Comparison of ENCODE assay signal across 8 cellular contexts in genomic region chr19:12757544-12758274, GRCh38. TPM values are rescaled to one million over a fixed set of nuclear protein-coding genes. Genes with fewer than 3 reads are reported as not detected.
DNase-seq lines count a peak whose midpoint lies in the region; ATAC-seq lines count a peak whose summit lies in the region.

No MANE protein-coding gene starts in this region.

- POLR2A ChIA-PET in activated CD4-positive, alpha-beta T cell treated with anti-CD3 and anti-CD28 coated beads for 36 hours (lab: Charles Lee): no interaction called here

- no peak overlapping the region for H3K27ac Mint-ChIP-seq in activated CD4-positive, alpha-beta T cell treated with anti-CD3 and anti-CD28 coated beads for 36 hours

- intact Hi-C loops in activated CD4-positive, alpha-beta T cell treated with anti-CD3 and anti-CD28 coated beads for 36 hours (cut with DNase I, micrococcal nuclease): loop anchor here (1.0 to 5.0 kb wide), 4 partner anchors 20 to 193 kb away; partner anchors contain the start of gene GET3 (in 1 of the 2)

- peak overlapping the region; percentile 19 for H3K4me3 Mint-ChIP-seq in activated CD4-positive, alpha-beta T cell treated with anti-CD3 and anti-CD28 coated beads for 36 hours

- no peaks in the 10 kb centered on the region for H3K9me3 Mint-ChIP-seq in activated CD4-positive, alpha-beta T cell treated with anti-CD3 and anti-CD28 coated beads for 36 hours (ENCODE audit: low read depth)

- H3K27me3 Mint-ChIP-seq in activated CD4-positive, alpha-beta T cell treated with anti-CD3 and anti-CD28 coated beads for 36 hours: peaks cover 20% of the 10 kb centered on the region

- peak; percentile 84 for ATAC-seq in activated CD4-positive, alpha-beta T cell treated with anti-CD3 and anti-CD28 coated beads for 36 hours
- ATAC-seq in left lobe of liver (peak; percentile 95), GM19395 (IDR thresholded peaks at IDR 0.05; ENCODE audit: unreplicated experiment) (no peak)

- peaks cover 6% of the 10 kb centered on the region for H3K4me1 Mint-ChIP-seq in activated CD4-positive, alpha-beta T cell treated with anti-CD3 and anti-CD28 coated beads for 36 hours

- DNase-seq in NCI-H345 (lab: John Stamatoyannopoulos, UW): peak; percentile 32
- DNase-seq in NCI-H345 treated with DMSO at 0.1 percent for 48 hours (lab: John Stamatoyannopoulos, UW; ENCODE audit: unreplicated experiment): no peak
- peak; percentile 19 for DNase-seq in NCI-H446 treated with DMSO at 0.1 percent for 48 hours (lab: John Stamatoyannopoulos, UW)
- peak; percentile 83 for DNase-seq in activated CD4-positive, alpha-beta T cell treated with anti-CD3 and anti-CD28 coated beads for 36 hours
- peak; percentile 83 for DNase-seq in dermis blood vessel endothelial cell
- DNase-seq in left lobe of liver (ENCODE audit: low spot score): peak; percentile 78
- DNase-seq in stimulated activated CD4-positive, alpha-beta T cell treated with anti-CD3 and anti-CD28 coated beads, Interleukin-4, amount 100 ng/mL, for 1 hour: peak; percentile 64

- no peaks in the 10 kb centered on the region for H3K36me3 Mint-ChIP-seq in activated CD4-positive, alpha-beta T cell treated with anti-CD3 and anti-CD28 coated beads for 36 hours (ENCODE audit: low read depth)

- CTCF ChIA-PET in activated CD4-positive, alpha-beta T cell treated with anti-CD3 and anti-CD28 coated beads for 36 hours (lab: Charles Lee): interaction anchor here (0.6 to 14.7 kb wide), 30 partner anchors 8 to 1108 kb away, joined by 3 to 451 read pairs (median 4); partner anchors contain the start of genes FBXW9, GET3, JUNB and MAN2B1

RNA-seq across cellular contexts. Expression of gene BEST2, which starts 6.1 kb away (rescaled TPM):
- not detected for total RNA-seq in activated CD4-positive, alpha-beta T cell treated with anti-CD3 and anti-CD28 coated beads for 36 hours
- not detected in 2 replicates for total RNA-seq in dermis blood vessel endothelial cell
- not detected for total RNA-seq in left lobe of liver

RNA-seq across cellular contexts. Expression of gene HOOK2, which starts 17.6 kb away (rescaled TPM):
- 10 to 100 TPM; 20.4 to 20.9 TPM for total RNA-seq in activated CD4-positive, alpha-beta T cell treated with anti-CD3 and anti-CD28 coated beads for 36 hours
- 12.1 and 14.8 TPM in 2 replicates for total RNA-seq in dermis blood vessel endothelial cell
- total RNA-seq in left lobe of liver: 23.2 TPM

RNA-seq across cellular contexts. Expression of gene GET3, which starts 20.4 kb away (rescaled TPM):
- 10 to 100 TPM; 53.7 to 61.9 TPM for total RNA-seq in activated CD4-positive, alpha-beta T cell treated with anti-CD3 and anti-CD28 coated beads for 36 hours
- total RNA-seq in dermis blood vessel endothelial cell (66.9 and 78.6 TPM in 2 replicates), left lobe of liver (23.0 TPM)

RNA-seq across cellular contexts. Expression of gene TRIR, which starts 23.2 kb away (rescaled TPM):
- total RNA-seq in activated CD4-positive, alpha-beta T cell treated with anti-CD3 and anti-CD28 coated beads for 36 hours: 100 to 1,000 TPM; 160 to 215 TPM
- 106 and 139 TPM in 2 replicates for total RNA-seq in dermis blood vessel endothelial cell
- total RNA-seq in left lobe of liver: 91.0 TPM

RNA-seq across cellular contexts. Expression of gene JUNB, which starts 33.6 kb away (rescaled TPM):
- total RNA-seq in activated CD4-positive, alpha-beta T cell treated with anti-CD3 and anti-CD28 coated beads for 36 hours: 100 to 1,000 TPM; 375 to 412 TPM
- total RNA-seq in dermis blood vessel endothelial cell (61.1 and 151 TPM in 2 replicates), left lobe of liver (16.3 TPM)
